8 cellular contexts compared by ENCODE assay signal in the genomic region with DNA sequence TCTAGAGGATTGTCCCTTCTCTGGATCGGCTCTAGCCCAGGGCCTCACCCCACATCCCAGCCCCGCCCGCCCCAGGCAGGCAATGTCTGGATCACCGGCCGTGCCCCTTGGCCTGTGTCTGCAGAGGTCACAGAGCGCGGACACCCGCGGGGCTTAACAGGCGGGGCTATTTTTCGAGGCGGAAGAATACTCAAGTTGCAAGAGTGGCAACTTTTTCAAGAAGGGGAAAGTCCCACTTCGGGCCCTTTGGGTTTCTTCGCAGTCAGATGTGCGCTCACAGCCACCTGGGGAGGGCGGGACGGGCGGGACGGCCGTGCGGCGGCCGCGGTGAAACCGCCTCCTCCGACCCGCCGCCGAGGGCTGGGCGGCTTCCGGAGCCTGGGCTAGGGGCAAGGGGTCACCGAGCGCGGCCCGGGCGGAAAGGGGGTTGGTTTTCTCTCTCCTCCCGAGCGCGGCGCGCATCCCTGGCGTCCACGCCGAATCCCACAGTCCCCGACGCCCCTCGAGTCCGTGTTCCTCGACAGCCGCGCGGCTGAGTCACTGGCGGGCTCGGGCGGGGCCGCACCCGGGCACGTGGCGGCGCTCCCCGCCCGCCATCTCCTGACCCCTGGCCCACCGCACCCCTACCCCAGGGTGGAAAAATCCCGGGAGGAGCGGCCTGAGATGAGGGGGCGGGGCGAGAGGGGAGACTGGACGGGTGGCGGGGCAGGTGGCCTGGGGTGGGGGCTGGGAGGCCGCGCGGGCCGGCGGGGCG. TPM values are rescaled to one million over a fixed set of nuclear protein-coding genes. Genes with fewer than 3 reads are reported as not detected.
DNase-seq lines count a peak whose midpoint lies in the region; ATAC-seq and TF ChIP-seq lines count a peak whose summit lies in the region.

No MANE protein-coding gene starts in this region.

- H3K4me1 ChIP-seq in iPS-20b (ENCODE audit: insufficient read depth, low read length) (peaks cover 21% of the 10 kb centered on the region), smooth muscle cell (ENCODE audit: low read depth) (peaks cover 29% of the 10 kb centered on the region)

- in situ Hi-C loops in brain microvascular endothelial cell (cut with HindIII; ENCODE audit: low pct_ligation_motif_present, low sequenced_read_pairs), result no loop called here

- DNase-seq in DMS 273 (lab: John Stamatoyannopoulos, UW; ENCODE audit: unreplicated experiment) (peak; percentile 72), LHCN-M2 (ENCODE audit: low read depth) (peak; percentile 76), UCSD-AML1 (lab: John Stamatoyannopoulos, UW; ENCODE audit: unreplicated experiment) (peak; percentile 78), brain microvascular endothelial cell (peak; percentile 53), smooth muscle cell (lab: John Stamatoyannopoulos, UW; ENCODE audit: unreplicated experiment) (peak; percentile 83), COLO829 (ENCODE audit: low spot score) (no peak)

- peak overlapping the region; percentile 60 for H3K4me3 ChIP-seq in brain microvascular endothelial cell (ENCODE audit: low read depth, low read length)
- peak overlapping the region; percentile 98 for H3K4me3 ChIP-seq in iPS-20b (ENCODE audit: low read length)
- H3K4me3 ChIP-seq in smooth muscle cell, result peak overlapping the region; percentile 96

- ATAC-seq in GM21447 (IDR thresholded peaks at IDR 0.05; ENCODE audit: unreplicated experiment), result peak; percentile 28

- 0% methylated on average over 13 of the region's 75 CpGs for WGBS in smooth muscle cell (ENCODE audit: low lambda C conversion rate)

- H3K9me3 ChIP-seq in iPS-20b (ENCODE audit: insufficient read depth, low read depth, low read length) (no peaks in the 10 kb centered on the region), smooth muscle cell (replicated peaks; ENCODE audit: low read depth) (no peaks in the 10 kb centered on the region)

- H3K4me2 ChIP-seq in smooth muscle cell, result peak overlapping the region; percentile 90

- H3K27ac ChIP-seq in brain microvascular endothelial cell (peak overlapping the region; percentile 88), iPS-20b (ENCODE audit: low read length) (peak overlapping the region; percentile 97), smooth muscle cell (ENCODE audit: low read depth) (peak overlapping the region; percentile 96)

- TF ChIP-seq CTCF in brain microvascular endothelial cell (IDR thresholded peaks at IDR 0.05; ENCODE audit: low read depth, low read length, missing control alignments), result no peak
- TF ChIP-seq CTCF in smooth muscle cell (IDR thresholded peaks at IDR 0.05; ENCODE audit: borderline replicate concordance, insufficient read depth, poor library complexity, severe bottlenecking), result no peak

- peaks cover 35% of the 10 kb centered on the region for H3K79me2 ChIP-seq in smooth muscle cell (ENCODE audit: low read depth)

- no peaks in the 10 kb centered on the region for H3K27me3 ChIP-seq in brain microvascular endothelial cell (replicated peaks)
- no peaks in the 10 kb centered on the region for H3K27me3 ChIP-seq in iPS-20b (ENCODE audit: insufficient read depth, low read length)
- no peaks in the 10 kb centered on the region for H3K27me3 ChIP-seq in smooth muscle cell (ENCODE audit: low read depth)

- H3K9ac ChIP-seq in iPS-20b (ENCODE audit: low read depth, low read length), result peak overlapping the region; percentile 99
- peak overlapping the region; percentile 86 for H3K9ac ChIP-seq in smooth muscle cell (ENCODE audit: low read depth)

- peaks cover 35% of the 10 kb centered on the region for H3K36me3 ChIP-seq in brain microvascular endothelial cell (replicated peaks)
- peaks cover 27% of the 10 kb centered on the region for H3K36me3 ChIP-seq in iPS-20b (ENCODE audit: insufficient read depth, low read depth, low read length)
- H3K36me3 ChIP-seq in smooth muscle cell (ENCODE audit: low read depth), result no peaks in the 10 kb centered on the region

- H3F3A ChIP-seq in smooth muscle cell (ENCODE audit: low read depth), result peaks cover 26% of the 10 kb centered on the region

- H4K20me1 ChIP-seq in smooth muscle cell (ENCODE audit: low read depth), result peaks cover 32% of the 10 kb centered on the region

- peak overlapping the region; percentile 18 for H2AFZ ChIP-seq in smooth muscle cell (ENCODE audit: low read depth)

RNA-seq across cellular contexts. Expression of gene PFN1, which starts 1.2 kb away (rescaled TPM):
- total RNA-seq in LHCN-M2 (2014; rRNA removed) (1,610 and 1,782 TPM in 2 replicates), smooth muscle cell (681 and 838 TPM in 2 replicates)
- 3,150 TPM for polyA plus RNA-seq in LHCN-M2 (2012)
- 1,482 and 1,485 TPM in 2 replicates for polyA plus RNA-seq in smooth muscle cell

RNA-seq across cellular contexts. Expression of gene ENO3, which starts 1.4 kb away (rescaled TPM):
- total RNA-seq in LHCN-M2 (2014; rRNA removed) (5.2 and 7.9 TPM in 2 replicates), smooth muscle cell (2.4 and 5.9 TPM in 2 replicates)
- 15.1 TPM for polyA plus RNA-seq in LHCN-M2 (2012)
- polyA plus RNA-seq in smooth muscle cell, result 13.1 and 14.5 TPM in 2 replicates

RNA-seq across cellular contexts. Expression of gene RNF167, which starts 9.4 kb away (rescaled TPM):
- total RNA-seq in LHCN-M2 (2014; rRNA removed), result 34.4 and 38.2 TPM in 2 replicates
- polyA plus RNA-seq in LHCN-M2 (2012), result 97.3 TPM
- total RNA-seq in smooth muscle cell, result 23.7 and 39.6 TPM in 2 replicates
- polyA plus RNA-seq in smooth muscle cell, result 59.4 and 61.6 TPM in 2 replicates

RNA-seq across cellular contexts. Expression of gene SLC25A11, which starts 9.7 kb away (rescaled TPM):
- total RNA-seq in LHCN-M2 (2014; rRNA removed), result 92.3 and 93.5 TPM in 2 replicates
- polyA plus RNA-seq in LHCN-M2 (2012), result 86.2 TPM
- 29.9 and 39.3 TPM in 2 replicates for total RNA-seq in smooth muscle cell
- 64.9 and 67.5 TPM in 2 replicates for polyA plus RNA-seq in smooth muscle cell

RNA-seq across cellular contexts. Expression of gene GP1BA, which starts 17.4 kb away (rescaled TPM):
- total RNA-seq in LHCN-M2 (2014; rRNA removed) (not detected in 2 replicates), smooth muscle cell (not detected in 2 replicates)
- polyA plus RNA-seq in LHCN-M2 (2012), result 0.21 TPM
- polyA plus RNA-seq in smooth muscle cell, result 0.07 and 0.41 TPM in 2 replicates
